Comparison of ENCODE assay signal across 8 cellular contexts in genomic region chr13:52455677-52456041, GRCh38. TPM values are rescaled to one million over a fixed set of nuclear protein-coding genes. Genes with fewer than 3 reads are reported as not detected.
A peak's percentile ranks its signal among the peaks of the same experiment; 100 is the strongest.
DNase-seq lines count a peak whose midpoint lies in the region; ATAC-seq and FAIRE-seq lines count a peak whose summit lies in the region.

No MANE protein-coding gene starts in this region.

- H3K9me3 ChIP-seq in endocrine pancreas (ENCODE audit: control insufficient read depth, low read length) (no peaks in the 10 kb centered on the region), mesodermal cell (ENCODE audit: control insufficient read depth, low read length) (no peaks in the 10 kb centered on the region)

- no peaks in the 10 kb centered on the region for H3K36me3 ChIP-seq in endocrine pancreas (ENCODE audit: control insufficient read depth, insufficient read depth, low read length)
- peaks cover 39% of the 10 kb centered on the region for H3K36me3 ChIP-seq in mesodermal cell (ENCODE audit: control insufficient read depth, insufficient read depth, low read length)

- peak; percentile 26 for ATAC-seq in HG03442 (IDR thresholded peaks at IDR 0.05; ENCODE audit: unreplicated experiment)
- ATAC-seq in activated CD8-positive, alpha-beta memory T cell treated with anti-CD3 and anti-CD28 coated beads, Interleukin-2, amount 10 ng/mL, durations not matched to agents 7 days and 5 days, result peak; percentile 48

- WGBS in mesodermal cell (ENCODE audit: insufficient coverage in 2 of 2), 2 experiments, result 0% methylated on average over 22 to 35 of the region's 37 CpGs

- H3K9ac ChIP-seq in endocrine pancreas (ENCODE audit: control insufficient read depth, insufficient read depth, low read length), result peak overlapping the region; percentile 90

- H3K9me3 Mint-ChIP-seq in activated CD8-positive, alpha-beta memory T cell treated with anti-CD3 and anti-CD28 coated beads, Interleukin-2, amount 10 ng/mL, durations not matched to agents 7 days and 5 days (ENCODE audit: low read depth), result no peaks in the 10 kb centered on the region

- peaks cover 60% of the 10 kb centered on the region for H3K4me1 Mint-ChIP-seq in activated CD8-positive, alpha-beta memory T cell treated with anti-CD3 and anti-CD28 coated beads, Interleukin-2, amount 10 ng/mL, durations not matched to agents 7 days and 5 days

- FAIRE-seq in GM19239 (lab: Jason Lieb, UNC), result no peak

- H3K4me3 ChIP-seq in endocrine pancreas (ENCODE audit: control insufficient read depth, insufficient read depth, low read length) (peak overlapping the region; percentile 89), mesodermal cell (ENCODE audit: extremely low read depth, insufficient read depth, low read length, poor library complexity, severe bottlenecking) (peak overlapping the region; percentile 64)

- peaks cover 30% of the 10 kb centered on the region for H3K36me3 Mint-ChIP-seq in activated CD8-positive, alpha-beta memory T cell treated with anti-CD3 and anti-CD28 coated beads, Interleukin-2, amount 10 ng/mL, durations not matched to agents 7 days and 5 days

- DNase-seq in Ammon's horn (ENCODE audit: low spot score) (peak; percentile 70), GM19239 (ENCODE audit: insufficient read length, low spot score) (peak; percentile 56), NCI-H82 treated with DMSO at 0.1 percent for 48 hours (lab: John Stamatoyannopoulos, UW; ENCODE audit: unreplicated experiment) (peak; percentile 76)
- DNase-seq in activated CD8-positive, alpha-beta memory T cell treated with anti-CD3 and anti-CD28 coated beads, Interleukin-2, amount 10 ng/mL, durations not matched to agents 7 days and 5 days, result peak; percentile 84
- peak; percentile 44 to 59 for DNase-seq in stimulated activated CD8-positive, alpha-beta memory T cell treated with anti-CD3 and anti-CD28 coated beads, Interleukin-15, amount 100 ng/mL, for 4 hours (ENCODE audit: low read depth in 2 of 2)

- H3K27ac Mint-ChIP-seq in activated CD8-positive, alpha-beta memory T cell treated with anti-CD3 and anti-CD28 coated beads, Interleukin-2, amount 10 ng/mL, durations not matched to agents 7 days and 5 days, result peak overlapping the region; percentile 87

- H3K4me3 Mint-ChIP-seq in activated CD8-positive, alpha-beta memory T cell treated with anti-CD3 and anti-CD28 coated beads, Interleukin-2, amount 10 ng/mL, durations not matched to agents 7 days and 5 days, result peak overlapping the region; percentile 87

- H3K27me3 ChIP-seq in endocrine pancreas (ENCODE audit: control insufficient read depth, insufficient read depth, low read length), result no peaks in the 10 kb centered on the region

- CTCF ChIA-PET in activated CD8-positive, alpha-beta memory T cell treated with anti-CD3 and anti-CD28 coated beads, Interleukin-2, amount 10 ng/mL, durations not matched to agents 7 days and 5 days (lab: Charles Lee), result no interaction called here

- peaks cover 5% of the 10 kb centered on the region for H3K4me1 ChIP-seq in endocrine pancreas (ENCODE audit: control insufficient read depth, insufficient read depth, low read length)
- peaks cover 6% of the 10 kb centered on the region for H3K4me1 ChIP-seq in mesodermal cell (ENCODE audit: control insufficient read depth, insufficient read depth, low read length, poor library complexity, severe bottlenecking)

- peak overlapping the region; percentile 94 for H3K27ac ChIP-seq in mesodermal cell (ENCODE audit: low read depth, low read length, severe bottlenecking)

- H3K27me3 Mint-ChIP-seq in activated CD8-positive, alpha-beta memory T cell treated with anti-CD3 and anti-CD28 coated beads, Interleukin-2, amount 10 ng/mL, durations not matched to agents 7 days and 5 days, result peaks cover 2% of the 10 kb centered on the region

RNA-seq across cellular contexts. Expression of gene CKAP2, which starts 0.4 kb away (rescaled TPM):
- total RNA-seq in activated CD8-positive, alpha-beta memory T cell treated with anti-CD3 and anti-CD28 coated beads, Interleukin-2, amount 10 ng/mL, durations not matched to agents 7 days and 5 days, result 10 to 100 TPM; 63.7 to 71.7 TPM
- polyA plus RNA-seq in mesodermal cell (2013, experiment 1 of 2), result 71.7 TPM
- polyA plus RNA-seq in mesodermal cell (2013, experiment 2 of 2), result 90.5 TPM

RNA-seq across cellular contexts. Expression of gene VPS36, which starts 5.2 kb away (rescaled TPM):
- total RNA-seq in activated CD8-positive, alpha-beta memory T cell treated with anti-CD3 and anti-CD28 coated beads, Interleukin-2, amount 10 ng/mL, durations not matched to agents 7 days and 5 days, result 10 to 100 TPM; 42.5 to 46.7 TPM
- polyA plus RNA-seq in mesodermal cell (2013, experiment 1 of 2), result 23.9 TPM
- polyA plus RNA-seq in mesodermal cell (2013, experiment 2 of 2), result 24.9 TPM

RNA-seq across cellular contexts. Expression of gene THSD1, which starts 49.7 kb away (rescaled TPM):
- under 1 TPM; 0.26 TPM for total RNA-seq in activated CD8-positive, alpha-beta memory T cell treated with anti-CD3 and anti-CD28 coated beads, Interleukin-2, amount 10 ng/mL, durations not matched to agents 7 days and 5 days
- polyA plus RNA-seq in mesodermal cell (2013, experiment 1 of 2), result 16.8 TPM
- polyA plus RNA-seq in mesodermal cell (2013, experiment 2 of 2), result 12.8 TPM

Comparison
In these comparisons a context has a peak if more than half of its experiments do, and no peak if none do; other contexts are left out.
1. Peak in every context shown above with its lines: DNase-seq, ATAC-seq, H3K4me3 ChIP-seq and H3K27ac ChIP-seq.